1 cellular context compared by ENCODE assay signal in the genomic region with DNA sequence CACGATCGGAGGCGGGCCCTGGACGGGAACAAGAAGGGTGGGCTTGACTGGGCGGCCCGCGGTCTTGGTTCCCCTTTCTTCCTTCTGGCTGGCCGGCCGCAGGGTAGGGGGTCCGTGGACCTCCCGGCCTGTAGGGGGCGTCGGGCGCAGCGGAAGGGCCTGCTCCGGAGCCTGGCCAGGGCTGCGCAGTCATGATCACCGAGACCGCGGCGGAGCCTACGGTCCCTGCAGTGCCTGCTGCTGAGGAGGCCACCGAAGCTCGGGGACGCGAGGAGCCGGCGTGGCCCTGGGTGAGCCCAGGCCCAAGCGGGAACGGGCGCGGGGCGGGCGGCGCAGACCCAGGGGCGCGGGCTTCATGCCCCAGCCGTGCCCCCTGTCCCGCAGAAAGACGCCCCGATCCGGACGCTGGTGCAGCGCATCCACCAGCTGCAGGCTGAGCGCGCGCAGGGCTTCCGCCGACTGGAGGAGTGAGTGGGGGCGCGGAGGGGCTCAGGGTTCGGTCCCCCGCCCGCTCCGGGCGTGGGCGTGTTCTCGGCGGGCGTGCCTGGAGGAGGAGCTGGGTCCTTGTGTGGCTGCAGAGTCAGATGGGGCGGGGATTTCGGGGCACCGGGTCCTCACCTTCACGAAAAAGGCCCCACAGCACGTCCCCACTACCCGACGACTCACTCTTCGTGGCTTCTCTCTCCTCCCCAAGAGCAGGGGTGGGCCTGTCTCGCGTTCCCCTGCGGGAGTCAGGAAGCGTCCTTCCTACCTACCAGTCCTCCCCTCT.
TF ChIP-seq lines count a peak whose summit lies in the region.

A gene (plus strand): TSS at position 188 of the 769 bp plus-strand sequence. CDS start 4 bp downstream, at position 192.

TF ChIP-seq in H1, 55 proteins besides CTCF, POLR2A, EP300 and RAD21:
- TF ChIP-seq TAF1 (IDR thresholded peaks at IDR 0.05; ENCODE audit: low read depth, low read length) = peak; percentile 79
- TF ChIP-seq KDM5A (IDR thresholded peaks at IDR 0.05; ENCODE audit: low read length) = no peak
- TF ChIP-seq CEBPB (IDR thresholded peaks at IDR 0.05; ENCODE audit: low read depth, low read length) = no peak
- TF ChIP-seq CHD1 (IDR thresholded peaks at IDR 0.05; ENCODE audit: low read depth, low read length) = no peak
- 0 out of 2 replicates have a peak, but pooled peaks have one; percentile 33 for TF ChIP-seq CHD2 (IDR thresholded peaks at IDR 0.05; ENCODE audit: low read length)
- TF ChIP-seq MAFK (IDR thresholded peaks at IDR 0.05; ENCODE audit: low read depth, low read length) = peak; percentile 66; the same call in 1 of the 2 replicates
- TF ChIP-seq RXRA (IDR thresholded peaks at IDR 0.05; ENCODE audit: insufficient read depth, low read depth, low read length) = no peak
- TF ChIP-seq SUZ12 (IDR thresholded peaks at IDR 0.05; ENCODE audit: low read length) = no peak
- TF ChIP-seq, protein P1, sequence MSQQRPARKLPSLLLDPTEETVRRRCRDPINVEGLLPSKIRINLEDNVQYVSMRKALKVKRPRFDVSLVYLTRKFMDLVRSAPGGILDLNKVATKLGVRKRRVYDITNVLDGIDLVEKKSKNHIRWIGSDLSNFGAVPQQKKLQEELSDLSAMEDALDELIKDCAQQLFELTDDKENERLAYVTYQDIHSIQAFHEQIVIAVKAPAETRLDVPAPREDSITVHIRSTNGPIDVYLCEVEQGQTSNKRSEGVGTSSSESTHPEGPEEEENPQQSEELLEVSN (IDR thresholded peaks at IDR 0.05) = no peak
- no peak for TF ChIP-seq SRF (IDR thresholded peaks at IDR 0.05; ENCODE audit: low read depth, low read length)
- TF ChIP-seq CBX8 (IDR thresholded peaks at IDR 0.05; ENCODE audit: borderline replicate concordance, low read depth, low read length) = no peak
- TF ChIP-seq SP2 (IDR thresholded peaks at IDR 0.05; ENCODE audit: low read length) = peak; percentile 61; the same call in 1 of the 2 replicates
- TF ChIP-seq HDAC6 (IDR thresholded peaks at IDR 0.05; ENCODE audit: low read depth, low read length) = no peak
- 0 out of 4 replicates have a peak, but pooled peaks of 1 of the 2 experiments have one; percentile 22 for TF ChIP-seq HDAC2 (IDR thresholded peaks at IDR 0.05; ENCODE audit: borderline replicate concordance in 1 of 2, low read depth in 2 of 2, low read length in 2 of 2)
- TF ChIP-seq, protein P2, sequence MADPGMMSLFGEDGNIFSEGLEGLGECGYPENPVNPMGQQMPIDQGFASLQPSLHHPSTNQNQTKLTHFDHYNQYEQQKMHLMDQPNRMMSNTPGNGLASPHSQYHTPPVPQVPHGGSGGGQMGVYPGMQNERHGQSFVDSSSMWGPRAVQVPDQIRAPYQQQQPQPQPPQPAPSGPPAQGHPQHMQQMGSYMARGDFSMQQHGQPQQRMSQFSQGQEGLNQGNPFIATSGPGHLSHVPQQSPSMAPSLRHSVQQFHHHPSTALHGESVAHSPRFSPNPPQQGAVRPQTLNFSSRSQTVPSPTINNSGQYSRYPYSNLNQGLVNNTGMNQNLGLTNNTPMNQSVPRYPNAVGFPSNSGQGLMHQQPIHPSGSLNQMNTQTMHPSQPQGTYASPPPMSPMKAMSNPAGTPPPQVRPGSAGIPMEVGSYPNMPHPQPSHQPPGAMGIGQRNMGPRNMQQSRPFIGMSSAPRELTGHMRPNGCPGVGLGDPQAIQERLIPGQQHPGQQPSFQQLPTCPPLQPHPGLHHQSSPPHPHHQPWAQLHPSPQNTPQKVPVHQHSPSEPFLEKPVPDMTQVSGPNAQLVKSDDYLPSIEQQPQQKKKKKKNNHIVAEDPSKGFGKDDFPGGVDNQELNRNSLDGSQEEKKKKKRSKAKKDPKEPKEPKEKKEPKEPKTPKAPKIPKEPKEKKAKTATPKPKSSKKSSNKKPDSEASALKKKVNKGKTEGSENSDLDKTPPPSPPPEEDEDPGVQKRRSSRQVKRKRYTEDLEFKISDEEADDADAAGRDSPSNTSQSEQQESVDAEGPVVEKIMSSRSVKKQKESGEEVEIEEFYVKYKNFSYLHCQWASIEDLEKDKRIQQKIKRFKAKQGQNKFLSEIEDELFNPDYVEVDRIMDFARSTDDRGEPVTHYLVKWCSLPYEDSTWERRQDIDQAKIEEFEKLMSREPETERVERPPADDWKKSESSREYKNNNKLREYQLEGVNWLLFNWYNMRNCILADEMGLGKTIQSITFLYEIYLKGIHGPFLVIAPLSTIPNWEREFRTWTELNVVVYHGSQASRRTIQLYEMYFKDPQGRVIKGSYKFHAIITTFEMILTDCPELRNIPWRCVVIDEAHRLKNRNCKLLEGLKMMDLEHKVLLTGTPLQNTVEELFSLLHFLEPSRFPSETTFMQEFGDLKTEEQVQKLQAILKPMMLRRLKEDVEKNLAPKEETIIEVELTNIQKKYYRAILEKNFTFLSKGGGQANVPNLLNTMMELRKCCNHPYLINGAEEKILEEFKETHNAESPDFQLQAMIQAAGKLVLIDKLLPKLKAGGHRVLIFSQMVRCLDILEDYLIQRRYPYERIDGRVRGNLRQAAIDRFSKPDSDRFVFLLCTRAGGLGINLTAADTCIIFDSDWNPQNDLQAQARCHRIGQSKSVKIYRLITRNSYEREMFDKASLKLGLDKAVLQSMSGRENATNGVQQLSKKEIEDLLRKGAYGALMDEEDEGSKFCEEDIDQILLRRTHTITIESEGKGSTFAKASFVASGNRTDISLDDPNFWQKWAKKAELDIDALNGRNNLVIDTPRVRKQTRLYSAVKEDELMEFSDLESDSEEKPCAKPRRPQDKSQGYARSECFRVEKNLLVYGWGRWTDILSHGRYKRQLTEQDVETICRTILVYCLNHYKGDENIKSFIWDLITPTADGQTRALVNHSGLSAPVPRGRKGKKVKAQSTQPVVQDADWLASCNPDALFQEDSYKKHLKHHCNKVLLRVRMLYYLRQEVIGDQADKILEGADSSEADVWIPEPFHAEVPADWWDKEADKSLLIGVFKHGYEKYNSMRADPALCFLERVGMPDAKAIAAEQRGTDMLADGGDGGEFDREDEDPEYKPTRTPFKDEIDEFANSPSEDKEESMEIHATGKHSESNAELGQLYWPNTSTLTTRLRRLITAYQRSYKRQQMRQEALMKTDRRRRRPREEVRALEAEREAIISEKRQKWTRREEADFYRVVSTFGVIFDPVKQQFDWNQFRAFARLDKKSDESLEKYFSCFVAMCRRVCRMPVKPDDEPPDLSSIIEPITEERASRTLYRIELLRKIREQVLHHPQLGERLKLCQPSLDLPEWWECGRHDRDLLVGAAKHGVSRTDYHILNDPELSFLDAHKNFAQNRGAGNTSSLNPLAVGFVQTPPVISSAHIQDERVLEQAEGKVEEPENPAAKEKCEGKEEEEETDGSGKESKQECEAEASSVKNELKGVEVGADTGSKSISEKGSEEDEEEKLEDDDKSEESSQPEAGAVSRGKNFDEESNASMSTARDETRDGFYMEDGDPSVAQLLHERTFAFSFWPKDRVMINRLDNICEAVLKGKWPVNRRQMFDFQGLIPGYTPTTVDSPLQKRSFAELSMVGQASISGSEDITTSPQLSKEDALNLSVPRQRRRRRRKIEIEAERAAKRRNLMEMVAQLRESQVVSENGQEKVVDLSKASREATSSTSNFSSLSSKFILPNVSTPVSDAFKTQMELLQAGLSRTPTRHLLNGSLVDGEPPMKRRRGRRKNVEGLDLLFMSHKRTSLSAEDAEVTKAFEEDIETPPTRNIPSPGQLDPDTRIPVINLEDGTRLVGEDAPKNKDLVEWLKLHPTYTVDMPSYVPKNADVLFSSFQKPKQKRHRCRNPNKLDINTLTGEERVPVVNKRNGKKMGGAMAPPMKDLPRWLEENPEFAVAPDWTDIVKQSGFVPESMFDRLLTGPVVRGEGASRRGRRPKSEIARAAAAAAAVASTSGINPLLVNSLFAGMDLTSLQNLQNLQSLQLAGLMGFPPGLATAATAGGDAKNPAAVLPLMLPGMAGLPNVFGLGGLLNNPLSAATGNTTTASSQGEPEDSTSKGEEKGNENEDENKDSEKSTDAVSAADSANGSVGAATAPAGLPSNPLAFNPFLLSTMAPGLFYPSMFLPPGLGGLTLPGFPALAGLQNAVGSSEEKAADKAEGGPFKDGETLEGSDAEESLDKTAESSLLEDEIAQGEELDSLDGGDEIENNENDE (IDR thresholded peaks at IDR 0.05; ENCODE audit: insufficient replicate concordance, low read length) = no peak
- TF ChIP-seq NANOG (IDR thresholded peaks at IDR 0.05; ENCODE audit: insufficient read depth, low read depth, low read length, poor library complexity, severe bottlenecking) = peak; percentile 25
- TF ChIP-seq GTF2F1 (IDR thresholded peaks at IDR 0.05; ENCODE audit: borderline replicate concordance, low read depth, low read length) = no peak
- TF ChIP-seq CTBP2 (IDR thresholded peaks at IDR 0.05; ENCODE audit: borderline replicate concordance, insufficient read depth, insufficient read length, low read length) = no peak
- TF ChIP-seq PHF8 (conservative IDR thresholded peaks at IDR 0.05; ENCODE audit: low read depth, low read length) = peak; percentile 94
- TF ChIP-seq RNF2 (IDR thresholded peaks at IDR 0.05; ENCODE audit: borderline replicate concordance, low read depth, low read length, missing control alignments, poor library complexity, severe bottlenecking) = no peak
- TF ChIP-seq, protein P3, sequence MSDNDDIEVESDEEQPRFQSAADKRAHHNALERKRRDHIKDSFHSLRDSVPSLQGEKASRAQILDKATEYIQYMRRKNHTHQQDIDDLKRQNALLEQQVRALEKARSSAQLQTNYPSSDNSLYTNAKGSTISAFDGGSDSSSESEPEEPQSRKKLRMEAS (IDR thresholded peaks at IDR 0.05) = no peak
- TF ChIP-seq CBX5 (IDR thresholded peaks at IDR 0.05; ENCODE audit: low read depth, low read length) = no peak
- TF ChIP-seq KDM4A (IDR thresholded peaks at IDR 0.05; ENCODE audit: low read depth, low read length, severe bottlenecking) = peak; percentile 68
- peak; percentile 78 for TF ChIP-seq POLR2AphosphoS5 (IDR thresholded peaks at IDR 0.05; ENCODE audit: low read depth, low read length)
- peak; percentile 80; the same call in 1 of the 2 replicates for TF ChIP-seq GABPA (IDR thresholded peaks at IDR 0.05; ENCODE audit: borderline replicate concordance, insufficient read depth, low read length)
- TF ChIP-seq, protein P4, sequence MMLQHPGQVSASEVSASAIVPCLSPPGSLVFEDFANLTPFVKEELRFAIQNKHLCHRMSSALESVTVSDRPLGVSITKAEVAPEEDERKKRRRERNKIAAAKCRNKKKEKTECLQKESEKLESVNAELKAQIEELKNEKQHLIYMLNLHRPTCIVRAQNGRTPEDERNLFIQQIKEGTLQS (IDR thresholded peaks at IDR 0.05; ENCODE audit: insufficient read depth, low read depth, low read length) = no peak
- no peak for TF ChIP-seq YY1 (IDR thresholded peaks at IDR 0.05; ENCODE audit: low read depth, low read length)
- no peak for TF ChIP-seq BRCA1 (IDR thresholded peaks at IDR 0.05; ENCODE audit: low read depth, low read length)
- peak in 1 of 2 experiments; percentile 77; a peak in 1 of 4 replicates for TF ChIP-seq SIN3A (conservative IDR thresholded peaks at IDR 0.05 in 1 of 2, IDR thresholded peaks at IDR 0.05 in 1 of 2; ENCODE audit: low read depth in 1 of 2, low read length in 2 of 2)
- TF ChIP-seq CREB1 (IDR thresholded peaks at IDR 0.05) = peak; percentile 37; the same call in 1 of the 2 replicates
- peak; percentile 81 for TF ChIP-seq TAF7 (optimal IDR thresholded peaks at IDR 0.05; ENCODE audit: borderline replicate concordance, low read depth, low read length)
- no peak for TF ChIP-seq POU5F1 (IDR thresholded peaks at IDR 0.05; ENCODE audit: low read depth, low read length)
- TF ChIP-seq KDM1A (IDR thresholded peaks at IDR 0.05; ENCODE audit: borderline replicate concordance, low read length) = no peak
- no peak for TF ChIP-seq SP1 (IDR thresholded peaks at IDR 0.05; ENCODE audit: low read depth, low read length)
- TF ChIP-seq RFX5 (IDR thresholded peaks at IDR 0.05; ENCODE audit: borderline replicate concordance, low read depth, low read length) = no peak
- TF ChIP-seq SIRT6 (IDR thresholded peaks at IDR 0.05; ENCODE audit: low read length) = no peak
- TF ChIP-seq EZH2 (IDR thresholded peaks at IDR 0.05; ENCODE audit: low read depth, low read length, severe bottlenecking) = peak; percentile 11
- 0 out of 2 replicates have a peak, but pooled peaks have one; percentile 21 for TF ChIP-seq SP4 (IDR thresholded peaks at IDR 0.05; ENCODE audit: low read length)
- TF ChIP-seq BACH1 (IDR thresholded peaks at IDR 0.05; ENCODE audit: low read length) = no peak
- no peak for TF ChIP-seq JUND (IDR thresholded peaks at IDR 0.05; ENCODE audit: low read length)
- TF ChIP-seq ASH2L (IDR thresholded peaks at IDR 0.05; ENCODE audit: low read length) = no peak
- TF ChIP-seq TCF12 (IDR thresholded peaks at IDR 0.05; ENCODE audit: low read depth, low read length) = no peak
- no peak for TF ChIP-seq TEAD4 (IDR thresholded peaks at IDR 0.05; ENCODE audit: low read depth, low read length)
- TF ChIP-seq FOSL1 (IDR thresholded peaks at IDR 0.05; ENCODE audit: insufficient read depth, low read depth, low read length) = no peak
- TF ChIP-seq EGR1 (IDR thresholded peaks at IDR 0.05; ENCODE audit: borderline replicate concordance, low read depth, low read length) = peak; percentile 84; the same call in 1 of the 2 replicates
- TF ChIP-seq, protein P5, sequence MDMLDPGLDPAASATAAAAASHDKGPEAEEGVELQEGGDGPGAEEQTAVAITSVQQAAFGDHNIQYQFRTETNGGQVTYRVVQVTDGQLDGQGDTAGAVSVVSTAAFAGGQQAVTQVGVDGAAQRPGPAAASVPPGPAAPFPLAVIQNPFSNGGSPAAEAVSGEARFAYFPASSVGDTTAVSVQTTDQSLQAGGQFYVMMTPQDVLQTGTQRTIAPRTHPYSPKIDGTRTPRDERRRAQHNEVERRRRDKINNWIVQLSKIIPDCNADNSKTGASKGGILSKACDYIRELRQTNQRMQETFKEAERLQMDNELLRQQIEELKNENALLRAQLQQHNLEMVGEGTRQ (IDR thresholded peaks at IDR 0.05; ENCODE audit: low read length) = no peak
- TF ChIP-seq TBP (IDR thresholded peaks at IDR 0.05; ENCODE audit: low read depth, low read length) = peak; percentile 59; the same call in 1 of the 2 replicates
- TF ChIP-seq NRF1 (IDR thresholded peaks at IDR 0.05; ENCODE audit: low read depth, low read length) = peak; percentile 23
- TF ChIP-seq SIX5 (IDR thresholded peaks at IDR 0.05; ENCODE audit: low read depth, low read length) = no peak
- peak; percentile 51; the same call in 1 of the 2 replicates for TF ChIP-seq RBBP5 (IDR thresholded peaks at IDR 0.05; ENCODE audit: borderline replicate concordance, low read depth, low read length)
- TF ChIP-seq BCL11A (IDR thresholded peaks at IDR 0.05; ENCODE audit: low read depth in 2 of 2, low read length in 2 of 2) = no peak
- no peak for TF ChIP-seq SAP30 (IDR thresholded peaks at IDR 0.05; ENCODE audit: insufficient read depth, insufficient replicate concordance, low read length)
- TF ChIP-seq JUN (IDR thresholded peaks at IDR 0.05; ENCODE audit: low read depth, low read length) = no peak
- TF ChIP-seq ZNF274 (IDR thresholded peaks at IDR 0.05; ENCODE audit: borderline replicate concordance, extremely low read depth, low read length) = no peak
- TF ChIP-seq, protein P6, sequence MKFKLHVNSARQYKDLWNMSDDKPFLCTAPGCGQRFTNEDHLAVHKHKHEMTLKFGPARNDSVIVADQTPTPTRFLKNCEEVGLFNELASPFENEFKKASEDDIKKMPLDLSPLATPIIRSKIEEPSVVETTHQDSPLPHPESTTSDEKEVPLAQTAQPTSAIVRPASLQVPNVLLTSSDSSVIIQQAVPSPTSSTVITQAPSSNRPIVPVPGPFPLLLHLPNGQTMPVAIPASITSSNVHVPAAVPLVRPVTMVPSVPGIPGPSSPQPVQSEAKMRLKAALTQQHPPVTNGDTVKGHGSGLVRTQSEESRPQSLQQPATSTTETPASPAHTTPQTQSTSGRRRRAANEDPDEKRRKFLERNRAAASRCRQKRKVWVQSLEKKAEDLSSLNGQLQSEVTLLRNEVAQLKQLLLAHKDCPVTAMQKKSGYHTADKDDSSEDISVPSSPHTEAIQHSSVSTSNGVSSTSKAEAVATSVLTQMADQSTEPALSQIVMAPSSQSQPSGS (IDR thresholded peaks at IDR 0.05; ENCODE audit: low read length) = no peak
